Comparison of ENCODE assay signal across 8 cellular contexts in the genomic region with DNA sequence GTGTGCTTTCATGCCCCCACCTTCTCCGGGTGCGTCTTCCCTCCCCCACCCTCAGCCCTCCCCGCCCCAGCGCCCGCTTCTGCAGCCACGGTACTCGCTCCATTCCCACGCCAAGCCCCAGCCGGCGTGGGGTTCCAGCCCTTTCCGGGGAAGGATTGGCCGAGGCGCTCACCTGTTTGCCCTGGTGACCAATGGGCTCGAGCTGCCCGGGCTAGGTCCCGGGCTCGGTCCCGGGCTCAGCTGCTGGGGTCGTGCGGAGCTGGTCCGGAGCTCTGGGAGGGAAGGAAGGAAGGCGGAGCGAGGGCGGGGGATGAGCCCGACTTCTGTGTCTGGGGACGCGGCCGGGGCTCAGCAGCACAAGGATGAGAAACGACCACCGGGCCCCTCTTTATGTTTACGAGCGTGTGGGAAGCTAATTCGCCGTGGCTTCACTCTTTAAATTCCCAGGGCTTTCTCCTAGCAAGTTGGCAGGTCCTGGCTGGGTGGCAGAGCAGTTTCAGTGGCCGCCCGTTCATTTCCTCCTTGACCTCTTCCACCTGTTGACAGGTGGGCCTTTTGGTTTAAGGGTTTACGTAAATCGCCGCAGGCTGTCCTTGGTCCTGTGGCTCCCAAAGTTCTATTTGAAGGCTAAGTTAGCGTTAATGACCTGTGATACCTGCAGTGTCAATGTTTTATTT. TPM values are rescaled to one million over a fixed set of nuclear protein-coding genes. Genes with fewer than 3 reads are reported as not detected.
A peak's percentile ranks its signal among the peaks of the same experiment; 100 is the strongest.
DNase-seq lines count a peak whose midpoint lies in the region; ATAC-seq and TF ChIP-seq lines count a peak whose summit lies in the region.

A gene with protein sequence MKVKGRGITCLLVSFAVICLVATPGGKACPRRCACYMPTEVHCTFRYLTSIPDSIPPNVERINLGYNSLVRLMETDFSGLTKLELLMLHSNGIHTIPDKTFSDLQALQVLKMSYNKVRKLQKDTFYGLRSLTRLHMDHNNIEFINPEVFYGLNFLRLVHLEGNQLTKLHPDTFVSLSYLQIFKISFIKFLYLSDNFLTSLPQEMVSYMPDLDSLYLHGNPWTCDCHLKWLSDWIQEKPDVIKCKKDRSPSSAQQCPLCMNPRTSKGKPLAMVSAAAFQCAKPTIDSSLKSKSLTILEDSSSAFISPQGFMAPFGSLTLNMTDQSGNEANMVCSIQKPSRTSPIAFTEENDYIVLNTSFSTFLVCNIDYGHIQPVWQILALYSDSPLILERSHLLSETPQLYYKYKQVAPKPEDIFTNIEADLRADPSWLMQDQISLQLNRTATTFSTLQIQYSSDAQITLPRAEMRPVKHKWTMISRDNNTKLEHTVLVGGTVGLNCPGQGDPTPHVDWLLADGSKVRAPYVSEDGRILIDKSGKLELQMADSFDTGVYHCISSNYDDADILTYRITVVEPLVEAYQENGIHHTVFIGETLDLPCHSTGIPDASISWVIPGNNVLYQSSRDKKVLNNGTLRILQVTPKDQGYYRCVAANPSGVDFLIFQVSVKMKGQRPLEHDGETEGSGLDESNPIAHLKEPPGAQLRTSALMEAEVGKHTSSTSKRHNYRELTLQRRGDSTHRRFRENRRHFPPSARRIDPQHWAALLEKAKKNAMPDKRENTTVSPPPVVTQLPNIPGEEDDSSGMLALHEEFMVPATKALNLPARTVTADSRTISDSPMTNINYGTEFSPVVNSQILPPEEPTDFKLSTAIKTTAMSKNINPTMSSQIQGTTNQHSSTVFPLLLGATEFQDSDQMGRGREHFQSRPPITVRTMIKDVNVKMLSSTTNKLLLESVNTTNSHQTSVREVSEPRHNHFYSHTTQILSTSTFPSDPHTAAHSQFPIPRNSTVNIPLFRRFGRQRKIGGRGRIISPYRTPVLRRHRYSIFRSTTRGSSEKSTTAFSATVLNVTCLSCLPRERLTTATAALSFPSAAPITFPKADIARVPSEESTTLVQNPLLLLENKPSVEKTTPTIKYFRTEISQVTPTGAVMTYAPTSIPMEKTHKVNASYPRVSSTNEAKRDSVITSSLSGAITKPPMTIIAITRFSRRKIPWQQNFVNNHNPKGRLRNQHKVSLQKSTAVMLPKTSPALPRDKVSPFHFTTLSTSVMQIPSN (N-terminal part only) (minus strand): TSS at position 288 of the 677 bp plus-strand sequence. CDS start 2,352 bp downstream, outside the sequence.

- H3K27ac ChIP-seq in Peyer's patch (no peak within 1 kb of the TSS), cardiac muscle cell (no peak within 1 kb of the TSS)

- no peaks in the 10 kb centered on the region for H3K9me3 Mint-ChIP-seq in progenitor cell of endocrine pancreas (ENCODE audit: low read depth)

- H3K4me1 ChIP-seq in Peyer's patch (no peaks in the 10 kb centered on the region), cardiac muscle cell (ENCODE audit: low read depth) (no peaks in the 10 kb centered on the region)

- peak within 1 kb of the TSS; percentile 78 for H3K4me3 Mint-ChIP-seq in progenitor cell of endocrine pancreas (ENCODE audit: low read depth)

- TF ChIP-seq CTCF in Peyer's patch (IDR thresholded peaks at IDR 0.05) (no peak), cardiac muscle cell (IDR thresholded peaks at IDR 0.05; ENCODE audit: low read depth, low read length) (no peak), progenitor cell of endocrine pancreas (IDR thresholded peaks at IDR 0.05; ENCODE audit: unreplicated experiment) (no peak)

- no peaks in the 10 kb centered on the region for H3K36me3 Mint-ChIP-seq in progenitor cell of endocrine pancreas (ENCODE audit: insufficient read depth)

- DNase-seq in DMS53 treated with DMSO at 0.1 percent for 48 hours (lab: John Stamatoyannopoulos, UW; ENCODE audit: unreplicated experiment): peak; percentile 24
- peak in 1 of 3 donors; percentile 58 for DNase-seq in Peyer's patch
- DNase-seq in cardiac muscle cell (ENCODE audit: low read depth in 1 of 2, low spot score in 1 of 2): peak in 1 of 2 donors; percentile 38
- DNase-seq in progenitor cell of endocrine pancreas (ENCODE audit: low spot score, unreplicated experiment): no peak
- DNase-seq in C1 segment of cervical spinal cord (lab: John Stamatoyannopoulos, UW): no peak
- no peak for DNase-seq in NCI-H1694 (lab: John Stamatoyannopoulos, UW)
- no peak for DNase-seq in GM19238 (ENCODE audit: insufficient read length, low spot score)

- no peaks in the 10 kb centered on the region for H3K9me3 ChIP-seq in Peyer's patch
- H3K9me3 ChIP-seq in cardiac muscle cell (ENCODE audit: low read depth): no peaks in the 10 kb centered on the region

- H3K4me3 ChIP-seq in Peyer's patch (peak within 1 kb of the TSS; percentile 23 to 62 (median 47)), cardiac muscle cell (peak within 1 kb of the TSS; percentile 31)

- no peak for ATAC-seq in GM18870 (IDR thresholded peaks at IDR 0.05; ENCODE audit: unreplicated experiment)

- H3K4me1 Mint-ChIP-seq in progenitor cell of endocrine pancreas (ENCODE audit: low read depth): peaks cover 9% of the 10 kb centered on the region

- H3K27me3 ChIP-seq in Peyer's patch (no peaks in the 10 kb centered on the region), cardiac muscle cell (peaks cover 44% of the 10 kb centered on the region)

- no peak for TF ChIP-seq POLR2A in Peyer's patch (IDR thresholded peaks at IDR 0.05)

- peak within 1 kb of the TSS; percentile 56 for H3K27ac Mint-ChIP-seq in progenitor cell of endocrine pancreas

- H3K36me3 ChIP-seq in Peyer's patch (no peaks in the 10 kb centered on the region), cardiac muscle cell (no peaks in the 10 kb centered on the region)

- peaks cover 16% of the 10 kb centered on the region for H3K27me3 Mint-ChIP-seq in progenitor cell of endocrine pancreas

RNA-seq across cellular contexts. Expression of the gene that starts here (rescaled TPM):
- total RNA-seq in Peyer's patch (1 to 10 TPM in 3 of 4 donors, under 1 TPM in 1; 0.70 to 5.4 (median 2.3) TPM), cardiac muscle cell (0.18 and 0.33 TPM in 2 replicates), progenitor cell of endocrine pancreas (1.6 and 1.8 TPM in 2 replicates)
- polyA plus RNA-seq in cardiac muscle cell: 0.17 TPM in 1 of 2 replicates, not detected in the other
